Comparison of ENCODE assay signal across 8 cellular contexts in genomic region chr1:217660353-217661062, GRCh38. TPM values are rescaled to one million over a fixed set of nuclear protein-coding genes. Genes with fewer than 3 reads are reported as not detected.
DNase-seq lines count a peak whose midpoint lies in the region; ATAC-seq and TF ChIP-seq lines count a peak whose summit lies in the region.

No MANE protein-coding gene starts in this region.

- no peaks in the 10 kb centered on the region for H3K79me2 ChIP-seq in PC-9 (ENCODE audit: low read depth)

- H3K4me3 ChIP-seq in PC-9 (no peak overlapping the region), fibroblast of the aortic adventitia (ENCODE audit: low read depth, low read length) (no peak overlapping the region)

- no peak overlapping the region for H3K27ac Mint-ChIP-seq in activated CD8-positive, alpha-beta T cell treated with anti-CD3 and anti-CD28 coated beads for 36 hours
- H3K27ac Mint-ChIP-seq in activated CD8-positive, alpha-beta T cell treated with anti-CD3 and anti-CD28 coated beads, Interleukin-2, amount 10 ng/mL, durations not matched to agents 7 days and 5 days, result no peak overlapping the region
- H3K27ac Mint-ChIP-seq in type B pancreatic cell, result no peak overlapping the region
- no peak overlapping the region for H3K27ac Mint-ChIP-seq in effector memory CD8-positive, alpha-beta T cell

- H3K4me2 ChIP-seq in PC-9, result no peak overlapping the region

- no peaks in the 10 kb centered on the region for H3K27me3 ChIP-seq in PC-9 (ENCODE audit: insufficient read depth, low read depth)

- H3K27me3 Mint-ChIP-seq in activated CD8-positive, alpha-beta T cell treated with anti-CD3 and anti-CD28 coated beads for 36 hours, result peaks cover 2% of the 10 kb centered on the region
- peaks cover 2% of the 10 kb centered on the region for H3K27me3 Mint-ChIP-seq in activated CD8-positive, alpha-beta T cell treated with anti-CD3 and anti-CD28 coated beads, Interleukin-2, amount 10 ng/mL, durations not matched to agents 7 days and 5 days (ENCODE audit: low read depth)
- no peaks in the 10 kb centered on the region for H3K27me3 Mint-ChIP-seq in type B pancreatic cell
- peaks cover under 1 to 13% of the 10 kb centered on the region in 2 donors for H3K27me3 Mint-ChIP-seq in effector memory CD8-positive, alpha-beta T cell

- no peak overlapping the region for H2AFZ ChIP-seq in PC-9

- intact Hi-C loops in activated CD8-positive, alpha-beta T cell treated with anti-CD3 and anti-CD28 coated beads for 36 hours (cut with micrococcal nuclease), result no loop called here
- intact Hi-C loops in PC-9 (cut with micrococcal nuclease; ENCODE audit: unreplicated experiment), result no loop called here

- no peak for ATAC-seq in activated CD8-positive, alpha-beta T cell treated with anti-CD3 and anti-CD28 coated beads for 36 hours
- ATAC-seq in activated CD8-positive, alpha-beta T cell treated with anti-CD3 and anti-CD28 coated beads, Interleukin-2, amount 10 ng/mL, durations not matched to agents 7 days and 5 days, result no peak
- ATAC-seq in HG02798 (IDR thresholded peaks at IDR 0.05; ENCODE audit: poor library complexity, unreplicated experiment), result peak; percentile 72
- no peak for ATAC-seq in effector memory CD8-positive, alpha-beta T cell (replicated peaks)

- H3K4me3 Mint-ChIP-seq in activated CD8-positive, alpha-beta T cell treated with anti-CD3 and anti-CD28 coated beads for 36 hours, result no peak overlapping the region
- no peak overlapping the region for H3K4me3 Mint-ChIP-seq in activated CD8-positive, alpha-beta T cell treated with anti-CD3 and anti-CD28 coated beads, Interleukin-2, amount 10 ng/mL, durations not matched to agents 7 days and 5 days
- H3K4me3 Mint-ChIP-seq in type B pancreatic cell, result no peak overlapping the region
- no peak overlapping the region for H3K4me3 Mint-ChIP-seq in effector memory CD8-positive, alpha-beta T cell

- no peaks in the 10 kb centered on the region for H3K36me3 Mint-ChIP-seq in activated CD8-positive, alpha-beta T cell treated with anti-CD3 and anti-CD28 coated beads for 36 hours (ENCODE audit: low read depth)
- no peaks in the 10 kb centered on the region for H3K36me3 Mint-ChIP-seq in activated CD8-positive, alpha-beta T cell treated with anti-CD3 and anti-CD28 coated beads, Interleukin-2, amount 10 ng/mL, durations not matched to agents 7 days and 5 days (ENCODE audit: low read depth)
- H3K36me3 Mint-ChIP-seq in type B pancreatic cell, result no peaks in the 10 kb centered on the region
- no peaks in the 10 kb centered on the region for H3K36me3 Mint-ChIP-seq in effector memory CD8-positive, alpha-beta T cell (ENCODE audit: insufficient read depth)

- peak; percentile 6 for DNase-seq in activated CD8-positive, alpha-beta T cell treated with anti-CD3 and anti-CD28 coated beads for 36 hours
- no peak for DNase-seq in activated CD8-positive, alpha-beta T cell treated with anti-CD3 and anti-CD28 coated beads, Interleukin-2, amount 10 ng/mL, durations not matched to agents 7 days and 5 days
- DNase-seq in PC-9 (peak in 1 of 2 experiments; percentile 39), fibroblast of the aortic adventitia (ENCODE audit: low read depth) (peak; percentile 69), type B pancreatic cell (ENCODE audit: extremely low spot score, unreplicated experiment) (no peak), anterior cingulate cortex (lab: John Stamatoyannopoulos, UW) (no peak)
- DNase-seq in effector memory CD8-positive, alpha-beta T cell, result no peak

- no peaks in the 10 kb centered on the region for H3K36me3 ChIP-seq in PC-9 (ENCODE audit: low read depth)

- no peaks in the 10 kb centered on the region for H3K9me3 ChIP-seq in PC-9 (ENCODE audit: insufficient read depth, low read depth)

- no TSS peak for BruUV-seq in PC-9 (replicated peaks; lab: Mats Ljungman, UMichigan)

- POLR2A ChIA-PET in activated CD8-positive, alpha-beta T cell treated with anti-CD3 and anti-CD28 coated beads for 36 hours (lab: Charles Lee), result no interaction called here
- POLR2A ChIA-PET in activated CD8-positive, alpha-beta T cell treated with anti-CD3 and anti-CD28 coated beads, Interleukin-2, amount 10 ng/mL, durations not matched to agents 7 days and 5 days (lab: Charles Lee), result no interaction called here
- POLR2A ChIA-PET in PC-9 (lab: Charles Lee; ENCODE audit: unreplicated experiment), result interaction anchor here (0.6 kb wide), 1 partner anchor 1908 kb away, joined by 3 read pairs; no protein-coding TSS in a partner anchor

- CTCF ChIA-PET in activated CD8-positive, alpha-beta T cell treated with anti-CD3 and anti-CD28 coated beads for 36 hours (lab: Charles Lee), result interaction anchor here (0.9 to 1.5 kb wide), 7 partner anchors 12 to 232 kb away, joined by 3 to 5 read pairs (median 3); partner anchors contain the start of gene GPATCH2
- CTCF ChIA-PET in activated CD8-positive, alpha-beta T cell treated with anti-CD3 and anti-CD28 coated beads, Interleukin-2, amount 10 ng/mL, durations not matched to agents 7 days and 5 days (lab: Charles Lee), result interaction anchor here (0.6 to 1.2 kb wide), 3 partner anchors 9 to 229 kb away, joined by 3 read pairs; no protein-coding TSS in a partner anchor
- CTCF ChIA-PET in PC-9 (lab: Charles Lee), result interaction anchor here (0.6 kb wide), 3 partner anchors 119 to 557 kb away, joined by 3 to 5 read pairs (median 4); no protein-coding TSS in a partner anchor

- H3K9me3 Mint-ChIP-seq in activated CD8-positive, alpha-beta T cell treated with anti-CD3 and anti-CD28 coated beads for 36 hours, result peaks cover 4% of the 10 kb centered on the region
- no peaks in the 10 kb centered on the region for H3K9me3 Mint-ChIP-seq in activated CD8-positive, alpha-beta T cell treated with anti-CD3 and anti-CD28 coated beads, Interleukin-2, amount 10 ng/mL, durations not matched to agents 7 days and 5 days (ENCODE audit: insufficient read depth)
- no peaks in the 10 kb centered on the region for H3K9me3 Mint-ChIP-seq in type B pancreatic cell
- peaks cover 0 to 2% of the 10 kb centered on the region in 2 donors for H3K9me3 Mint-ChIP-seq in effector memory CD8-positive, alpha-beta T cell

- no peaks in the 10 kb centered on the region for H3K4me1 Mint-ChIP-seq in activated CD8-positive, alpha-beta T cell treated with anti-CD3 and anti-CD28 coated beads for 36 hours (ENCODE audit: low read depth)
- no peaks in the 10 kb centered on the region for H3K4me1 Mint-ChIP-seq in activated CD8-positive, alpha-beta T cell treated with anti-CD3 and anti-CD28 coated beads, Interleukin-2, amount 10 ng/mL, durations not matched to agents 7 days and 5 days (ENCODE audit: low read depth)
- H3K4me1 Mint-ChIP-seq in type B pancreatic cell (ENCODE audit: unreplicated experiment), result no peaks in the 10 kb centered on the region
- no peaks in the 10 kb centered on the region for H3K4me1 Mint-ChIP-seq in effector memory CD8-positive, alpha-beta T cell (ENCODE audit: low read depth in 2 of 2)

- 0 out of 2 replicates have a peak, but pooled peaks cover 6% of the 10 kb centered on the region for H3K4me1 ChIP-seq in PC-9 (replicated peaks; ENCODE audit: insufficient read depth)

- H3F3A ChIP-seq in PC-9 (ENCODE audit: insufficient read depth, low read depth), result peaks cover 5% of the 10 kb centered on the region; the same call in 1 of the 2 replicates

- H4K20me1 ChIP-seq in PC-9 (ENCODE audit: insufficient read depth), result no peaks in the 10 kb centered on the region

- peak; percentile 17 for TF ChIP-seq CTCF in activated CD8-positive, alpha-beta T cell treated with anti-CD3 and anti-CD28 coated beads for 36 hours (IDR thresholded peaks at IDR 0.05)
- 0 out of 2 replicates have a peak, but pooled peaks have one; percentile 29 for TF ChIP-seq CTCF in PC-9 (conservative IDR thresholded peaks at IDR 0.05)
- TF ChIP-seq CTCF in fibroblast of the aortic adventitia (IDR thresholded peaks at IDR 0.05; ENCODE audit: insufficient read depth, low read length), result peak; percentile 70
- peak; percentile 59 for TF ChIP-seq CTCF in type B pancreatic cell (conservative IDR thresholded peaks at IDR 0.05)

- H3K27ac ChIP-seq in PC-9, result no peak overlapping the region

- H3K9me2 ChIP-seq in PC-9 (ENCODE audit: insufficient read depth), result no peaks in the 10 kb centered on the region

RNA-seq across cellular contexts. Expression of gene SPATA17, which starts 29.4 kb away (rescaled TPM):
- not detected for total RNA-seq in activated CD8-positive, alpha-beta T cell treated with anti-CD3 and anti-CD28 coated beads for 36 hours
- total RNA-seq in activated CD8-positive, alpha-beta T cell treated with anti-CD3 and anti-CD28 coated beads, Interleukin-2, amount 10 ng/mL, durations not matched to agents 7 days and 5 days, result not detected
- total RNA-seq in PC-9 (2021) (2.9 and 8.9 TPM in 2 replicates), fibroblast of the aortic adventitia (ENCODE audit: low replicate concordance) (1.8 and 2.9 TPM in 2 replicates), type B pancreatic cell (ENCODE audit: low replicate concordance) (1.9 and 7.2 TPM in 2 replicates)

RNA-seq across cellular contexts. Expression of gene GPATCH2, which starts 29.6 kb away (rescaled TPM):
- total RNA-seq in activated CD8-positive, alpha-beta T cell treated with anti-CD3 and anti-CD28 coated beads for 36 hours, result 1 to 10 TPM; 6.0 to 6.6 TPM
- total RNA-seq in activated CD8-positive, alpha-beta T cell treated with anti-CD3 and anti-CD28 coated beads, Interleukin-2, amount 10 ng/mL, durations not matched to agents 7 days and 5 days, result 10 to 100 TPM in 1 of 2 experiments, 1 to 10 TPM in 1; 10.0 to 10.7 TPM
- total RNA-seq in PC-9 (2021) (13.9 and 14.8 TPM in 2 replicates), fibroblast of the aortic adventitia (ENCODE audit: low replicate concordance) (23.6 and 39.6 TPM in 2 replicates), type B pancreatic cell (ENCODE audit: low replicate concordance) (16.0 and 18.7 TPM in 2 replicates)

Comparison
In these comparisons a context has a peak if more than half of its experiments do, and no peak if none do; other contexts are left out.
1. DNase-seq: peak in activated CD8-positive, alpha-beta T cell treated with anti-CD3 and anti-CD28 coated beads for 36 hours (single experiment) and fibroblast of the aortic adventitia (single experiment); none in activated CD8-positive, alpha-beta T cell treated with anti-CD3 and anti-CD28 coated beads, Interleukin-2, amount 10 ng/mL, durations not matched to agents 7 days and 5 days (single experiment), type B pancreatic cell (single experiment), effector memory CD8-positive, alpha-beta T cell (0 of 3) and anterior cingulate cortex (0 of 58).
2. CTCF ChIP-seq: peak in every context shown above with its lines; median percentile 70 in fibroblast of the aortic adventitia; 59 in type B pancreatic cell; 29 in PC-9; 17 in activated CD8-positive, alpha-beta T cell treated with anti-CD3 and anti-CD28 coated beads for 36 hours.